Comparison of ENCODE assay signal across 6 cellular contexts in genomic region chr17:28285965-28286364, GRCh38.
"Had no signal": no experiment of that assay in that cellular context is flagged by ENCODE, and none has a peak within 500 bp of the region (broad histone marks: within the 10 kb centered on the region; RNA-seq: fewer than 3 reads in every experiment).

No MANE protein-coding gene starts in this region.

- H3K36me3 ChIP-seq: HAP-1 had no signal

- H3K9me3 Mint-ChIP-seq: IgD-negative memory B cell had no signal

- DNase-seq: GM23248, GOT3, H7, KG1 had no signal

- H3K36me3 Mint-ChIP-seq: IgD-negative memory B cell had no signal

- H3K27ac ChIP-seq: GM23248 had no signal

- H3K9me3 ChIP-seq: HAP-1 had no signal

- H3K4me3 Mint-ChIP-seq: IgD-negative memory B cell had no signal

- H3K4me3 ChIP-seq: GM23248, HAP-1 had no signal

- H3K4me1 Mint-ChIP-seq: IgD-negative memory B cell had no signal
